1 cellular context compared by ENCODE assay signal in genomic region chr6:15504581-15505350, GRCh38.
TF ChIP-seq lines count a peak whose summit lies in the region.

No MANE protein-coding gene starts in this region.

TF ChIP-seq in HepG2, 621 proteins besides CTCF, POLR2A, EP300 and RAD21 (continued from another document and continues in another):
- TF ChIP-seq, protein P1, sequence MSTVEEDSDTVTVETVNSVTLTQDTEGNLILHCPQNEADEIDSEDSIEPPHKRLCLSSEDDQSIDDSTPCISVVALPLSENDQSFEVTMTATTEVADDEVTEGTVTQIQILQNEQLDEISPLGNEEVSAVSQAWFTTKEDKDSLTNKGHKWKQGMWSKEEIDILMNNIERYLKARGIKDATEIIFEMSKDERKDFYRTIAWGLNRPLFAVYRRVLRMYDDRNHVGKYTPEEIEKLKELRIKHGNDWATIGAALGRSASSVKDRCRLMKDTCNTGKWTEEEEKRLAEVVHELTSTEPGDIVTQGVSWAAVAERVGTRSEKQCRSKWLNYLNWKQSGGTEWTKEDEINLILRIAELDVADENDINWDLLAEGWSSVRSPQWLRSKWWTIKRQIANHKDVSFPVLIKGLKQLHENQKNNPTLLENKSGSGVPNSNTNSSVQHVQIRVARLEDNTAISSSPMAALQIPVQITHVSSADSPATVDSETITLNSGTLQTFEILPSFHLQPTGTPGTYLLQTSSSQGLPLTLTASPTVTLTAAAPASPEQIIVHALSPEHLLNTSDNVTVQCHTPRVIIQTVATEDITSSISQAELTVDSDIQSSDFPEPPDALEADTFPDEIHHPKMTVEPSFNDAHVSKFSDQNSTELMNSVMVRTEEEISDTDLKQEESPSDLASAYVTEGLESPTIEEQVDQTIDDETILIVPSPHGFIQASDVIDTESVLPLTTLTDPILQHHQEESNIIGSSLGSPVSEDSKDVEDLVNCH (CRISPR knock-in tag; IDR thresholded peaks at IDR 0.05), result no peak
- TF ChIP-seq SPEN (CRISPR knock-in tag; IDR thresholded peaks at IDR 0.05; ENCODE audit: low read depth), result no peak; the same call in 1 of the 2 replicates
- TF ChIP-seq ZNF317 (CRISPR knock-in tag; IDR thresholded peaks at IDR 0.05), result 0 out of 2 replicates have a peak, but pooled peaks have one; percentile 15
- peak; percentile 30; the same call in 1 of the 2 replicates for TF ChIP-seq KDM2A (CRISPR knock-in tag; IDR thresholded peaks at IDR 0.05; ENCODE audit: borderline replicate concordance, low read depth)
- TF ChIP-seq, protein P2, sequence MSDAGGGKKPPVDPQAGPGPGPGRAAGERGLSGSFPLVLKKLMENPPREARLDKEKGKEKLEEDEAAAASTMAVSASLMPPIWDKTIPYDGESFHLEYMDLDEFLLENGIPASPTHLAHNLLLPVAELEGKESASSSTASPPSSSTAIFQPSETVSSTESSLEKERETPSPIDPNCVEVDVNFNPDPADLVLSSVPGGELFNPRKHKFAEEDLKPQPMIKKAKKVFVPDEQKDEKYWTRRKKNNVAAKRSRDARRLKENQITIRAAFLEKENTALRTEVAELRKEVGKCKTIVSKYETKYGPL (CRISPR knock-in tag; IDR thresholded peaks at IDR 0.05), result peak; percentile 92
- TF ChIP-seq TP53 (CRISPR knock-in tag; conservative IDR thresholded peaks at IDR 0.05), result no peak
- TF ChIP-seq MTA1 (CRISPR knock-in tag; IDR thresholded peaks at IDR 0.05; ENCODE audit: borderline replicate concordance), result peak; percentile 67; the same call in 1 of the 2 replicates
- 0 out of 2 replicates have a peak, but pooled peaks have one; percentile 61 for TF ChIP-seq KMT2B (CRISPR knock-in tag; IDR thresholded peaks at IDR 0.05)
- peak; percentile 70; the same call in 1 of the 2 replicates for TF ChIP-seq ARID4A (CRISPR knock-in tag; IDR thresholded peaks at IDR 0.05; ENCODE audit: borderline replicate concordance)
- no peak for TF ChIP-seq ZNF468 (CRISPR knock-in tag; IDR thresholded peaks at IDR 0.05)
- peak; percentile 4; the same call in 1 of the 2 replicates for TF ChIP-seq THAP9 (CRISPR knock-in tag; IDR thresholded peaks at IDR 0.05; ENCODE audit: borderline replicate concordance)
- TF ChIP-seq LCORL (IDR thresholded peaks at IDR 0.05), result peak; percentile 66
- peak; percentile 91 for TF ChIP-seq LCORL (CRISPR knock-in tag; IDR thresholded peaks at IDR 0.05)
- TF ChIP-seq SOX5 (CRISPR knock-in tag; IDR thresholded peaks at IDR 0.05; ENCODE audit: borderline replicate concordance), result peak; percentile 45; the same call in 1 of the 2 replicates
- peak; percentile 19; the same call in 1 of the 2 replicates for TF ChIP-seq AHDC1 (CRISPR knock-in tag; IDR thresholded peaks at IDR 0.05; ENCODE audit: borderline replicate concordance)
- 0 out of 2 replicates have a peak, but pooled peaks have one; percentile 14 for TF ChIP-seq ARNTL (CRISPR knock-in tag; IDR thresholded peaks at IDR 0.05)
- peak; percentile 41; the same call in 1 of the 2 replicates for TF ChIP-seq MEF2D (CRISPR knock-in tag; IDR thresholded peaks at IDR 0.05)
- 0 out of 2 replicates have a peak, but pooled peaks have one; percentile 29 for TF ChIP-seq ERF (CRISPR knock-in tag; IDR thresholded peaks at IDR 0.05)
- TF ChIP-seq ASH2L (IDR thresholded peaks at IDR 0.05; ENCODE audit: insufficient read length, low read depth, low read length), result peak; percentile 62
- peak; percentile 67 for TF ChIP-seq ZSCAN29 (CRISPR knock-in tag; conservative IDR thresholded peaks at IDR 0.05)
- TF ChIP-seq FOXP4 (CRISPR knock-in tag; IDR thresholded peaks at IDR 0.05), result peak; percentile 66
- TF ChIP-seq MEIS1 (CRISPR knock-in tag; IDR thresholded peaks at IDR 0.05; ENCODE audit: borderline replicate concordance), result 0 out of 2 replicates have a peak, but pooled peaks have one; percentile 62
- TF ChIP-seq NCOA1 (CRISPR knock-in tag; IDR thresholded peaks at IDR 0.05), result no peak
- peak; percentile 61; the same call in 1 of the 2 replicates for TF ChIP-seq TARDBP (CRISPR knock-in tag; IDR thresholded peaks at IDR 0.05)
- TF ChIP-seq BORCS8-MEF2B (CRISPR knock-in tag; IDR thresholded peaks at IDR 0.05), result 0 out of 2 replicates have a peak, but pooled peaks have one; percentile 27
- peak; percentile 13; the same call in 1 of the 2 replicates for TF ChIP-seq HNF4A (CRISPR knock-in tag; IDR thresholded peaks at IDR 0.05)
- peak; percentile 81; the same call in 1 of the 2 replicates for TF ChIP-seq ZNF430 (CRISPR knock-in tag; IDR thresholded peaks at IDR 0.05)
- TF ChIP-seq ZNF451 (CRISPR knock-in tag; IDR thresholded peaks at IDR 0.05), result no peak
- TF ChIP-seq ZNF230 (CRISPR knock-in tag; IDR thresholded peaks at IDR 0.05), result peak; percentile 72; the same call in 1 of the 2 replicates
- TF ChIP-seq CBX5 (CRISPR knock-in tag; IDR thresholded peaks at IDR 0.05; ENCODE audit: borderline replicate concordance), result 0 out of 2 replicates have a peak, but pooled peaks have one; percentile 44
- peak; percentile 74; the same call in 1 of the 2 replicates for TF ChIP-seq PRDM10 (CRISPR knock-in tag; IDR thresholded peaks at IDR 0.05; ENCODE audit: low read depth)
- TF ChIP-seq SP140L (CRISPR knock-in tag; IDR thresholded peaks at IDR 0.05; ENCODE audit: borderline replicate concordance), result 0 out of 2 replicates have a peak, but pooled peaks have one; percentile 61
- peak; percentile 63 for TF ChIP-seq CEBPG (CRISPR knock-in tag; IDR thresholded peaks at IDR 0.05)
- TF ChIP-seq SAP130 (CRISPR knock-in tag; IDR thresholded peaks at IDR 0.05; ENCODE audit: low read depth), result peak; percentile 75
- peak; percentile 3; the same call in 1 of the 2 replicates for TF ChIP-seq KDM5B (CRISPR knock-in tag; IDR thresholded peaks at IDR 0.05; ENCODE audit: borderline replicate concordance)
